ENCODE assay signal across 8 cellular contexts in genomic region chr2:118882693-118883336, GRCh38. TPM values are rescaled to one million over a fixed set of nuclear protein-coding genes. Genes with fewer than 3 reads are reported as not detected.
DNase-seq lines count a peak whose midpoint lies in the region; ATAC-seq and TF ChIP-seq lines count a peak whose summit lies in the region.

No MANE protein-coding gene starts in this region.

- TF ChIP-seq POLR2A in right lobe of liver (IDR thresholded peaks at IDR 0.05) = no peak

- H3K27me3 ChIP-seq in A673 (replicated peaks; ENCODE audit: insufficient read depth, low read depth, low read length, poor library complexity) = no peaks in the 10 kb centered on the region
- H3K27me3 ChIP-seq in right lobe of liver = no peaks in the 10 kb centered on the region

- no peaks in the 10 kb centered on the region for H3K36me3 ChIP-seq in A673 (ENCODE audit: insufficient read depth, low read length, poor library complexity, severe bottlenecking)
- H3K36me3 ChIP-seq in right lobe of liver = no peaks in the 10 kb centered on the region

- no peak overlapping the region for H3K4me3 Mint-ChIP-seq in chondrocyte (ENCODE audit: unreplicated experiment)

- peak; percentile 84 for ATAC-seq in GM18517 (IDR thresholded peaks at IDR 0.05; ENCODE audit: unreplicated experiment)
- ATAC-seq in HG03103 (IDR thresholded peaks at IDR 0.05; ENCODE audit: low read depth, unreplicated experiment) = peak; percentile 84
- ATAC-seq in activated CD4-positive, CD25-positive, alpha-beta regulatory T cell treated with anti-CD3 and anti-CD28 coated beads, Interleukin-2, amount 50 U/mL, for 24 hours = peak; percentile 59 to 76
- peak; percentile 85 to 96 (median 91) for ATAC-seq in right lobe of liver

- no peaks in the 10 kb centered on the region for H3K9me3 Mint-ChIP-seq in chondrocyte (ENCODE audit: low read depth)

- no peak overlapping the region for H3K27ac ChIP-seq in A673 (ENCODE audit: low read depth, low read length, poor library complexity, severe bottlenecking)
- H3K27ac ChIP-seq in right lobe of liver = no peak overlapping the region

- no peak overlapping the region for H3K27ac Mint-ChIP-seq in chondrocyte (ENCODE audit: unreplicated experiment)

- H3K4me1 Mint-ChIP-seq in chondrocyte (ENCODE audit: low read depth) = no peaks in the 10 kb centered on the region

- H3K9me3 ChIP-seq in A673 (ENCODE audit: low read depth, low read length, poor library complexity, severe bottlenecking) = no peaks in the 10 kb centered on the region
- no peaks in the 10 kb centered on the region for H3K9me3 ChIP-seq in right lobe of liver

- H3K4me1 ChIP-seq in A673 (ENCODE audit: insufficient read depth, low read length, poor library complexity, severe bottlenecking) (no peaks in the 10 kb centered on the region), right lobe of liver (peaks cover 0 to 3% (median 0%) of the 10 kb centered on the region in 4 donors)

- peak; percentile 82 for DNase-seq in A673 (ENCODE audit: low spot score)
- DNase-seq in NCI-H345 (lab: John Stamatoyannopoulos, UW) = peak; percentile 65
- DNase-seq in chondrocyte (ENCODE audit: low spot score) = no peak
- DNase-seq in right lobe of liver = peak; percentile 60 to 75 (median 69)
- peak; percentile 25 to 51 (median 43) for DNase-seq in stimulated activated CD4-positive, alpha-beta T cell treated with anti-CD3 and anti-CD28 coated beads, TNF-alpha, amount 100 ng/mL, for 4 hours (ENCODE audit: low read depth in 3 of 3)

- WGBS in right lobe of liver (ENCODE audit: insufficient coverage, low coverage, low lambda C conversion rate, missing lambda C conversion rate) = 10% methylated on average over 13 of the region's 17 CpGs

- no peaks in the 10 kb centered on the region for H3K36me3 Mint-ChIP-seq in chondrocyte (ENCODE audit: low read depth)

- BruUV-seq in A673 (replicated peaks; lab: Mats Ljungman, UMichigan) = no TSS peak

- CTCF ChIA-PET in A673 (lab: Charles Lee) = interaction anchor here (0.5 to 2.2 kb wide), 2 partner anchors 30 to 594 kb away, joined by 10 to 13 read pairs; no protein-coding TSS in a partner anchor

- H3K4me3 ChIP-seq in A673 (ENCODE audit: low read depth, low read length, poor library complexity, severe bottlenecking) (peak overlapping the region; percentile 39), right lobe of liver (peak overlapping the region in 2 of 3 donors; percentile 7 to 19)

- intact Hi-C loops in A673 (cut with micrococcal nuclease; ENCODE audit: unreplicated experiment) = loop anchor here (1.0 to 10.0 kb wide), 6 partner anchors 124 to 782 kb away; no protein-coding TSS in a partner anchor
- intact Hi-C loops in right lobe of liver (cut with DNase I) = no loop called here

- POLR2A ChIA-PET in A673 (lab: Charles Lee; ENCODE audit: low non-redundant PET) = interaction anchor here (0.5 kb wide), 1 partner anchor 503 kb away, joined by 3 read pairs; no protein-coding TSS in a partner anchor

- TF ChIP-seq CTCF in A673 (conservative IDR thresholded peaks at IDR 0.05; ENCODE audit: low read depth, low read length) = peak; percentile 96
- peak; percentile 78 for TF ChIP-seq CTCF in chondrocyte (IDR thresholded peaks at IDR 0.05)
- peak; percentile 87 to 91 (median 89) for TF ChIP-seq CTCF in right lobe of liver (IDR thresholded peaks at IDR 0.05)

- peaks cover 25% of the 10 kb centered on the region for H3K27me3 Mint-ChIP-seq in chondrocyte (ENCODE audit: low read depth)

RNA-seq across cellular contexts. Expression of gene EN1, which starts 35.4 kb away (rescaled TPM):
- total RNA-seq in A673 (2021) (not detected in 2 replicates), chondrocyte (not detected in 3 replicates), right lobe of liver (not detected)

RNA-seq across cellular contexts. Expression of gene MARCO, which starts 59.2 kb away (rescaled TPM):
- not detected in 2 replicates for total RNA-seq in A673 (2021)
- total RNA-seq in chondrocyte = not detected in 3 replicates
- total RNA-seq in right lobe of liver = 100 to 1,000 TPM in 1 of 6 experiments, 10 to 100 TPM in 3, 1 to 10 TPM in 2; 5.8 to 129 (median 31.9) TPM
